ENCODE assay signal across 10 cellular contexts in the genomic region with DNA sequence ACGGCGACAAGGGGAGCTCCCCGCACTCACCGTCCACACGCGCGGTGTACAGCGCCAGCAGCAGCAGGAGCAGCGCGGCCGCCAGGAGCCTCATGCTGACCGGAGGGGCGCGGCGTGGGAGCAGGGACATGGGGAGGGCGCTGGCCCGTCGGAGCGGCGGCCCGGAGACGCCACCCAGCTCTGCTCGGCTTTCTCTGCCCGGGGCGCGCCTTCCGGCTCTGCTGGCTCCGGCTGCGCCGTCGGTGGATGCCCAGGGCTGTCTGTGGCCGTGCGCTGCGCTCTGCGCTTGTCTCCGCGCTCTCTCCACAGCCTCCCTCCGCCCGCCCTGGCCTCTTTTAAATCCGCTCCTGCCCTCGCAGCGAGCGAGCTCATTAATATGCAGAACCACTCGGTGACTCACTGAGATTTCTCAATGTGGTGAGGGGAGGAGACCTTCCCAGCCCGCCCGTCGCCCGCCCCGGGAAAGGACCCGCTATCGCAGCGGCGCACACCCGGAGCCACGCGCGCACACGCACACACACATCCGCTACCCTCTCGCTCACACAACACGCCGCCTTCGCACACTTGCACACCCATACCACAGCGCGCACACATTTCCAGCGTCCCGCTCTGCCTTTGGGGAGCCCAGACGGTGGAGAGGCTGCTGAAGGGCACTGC. TPM values are rescaled to one million over a fixed set of nuclear protein-coding genes. Genes with fewer than 3 reads are reported as not detected.
A peak's percentile ranks its signal among the peaks of the same experiment; 100 is the strongest.
DNase-seq lines count a peak whose midpoint lies in the region; ATAC-seq, FAIRE-seq and TF ChIP-seq lines count a peak whose summit lies in the region.
"Had no signal": no experiment of that assay in that cellular context is flagged by ENCODE, and none has a peak within 500 bp of the region (broad histone marks: within the 10 kb centered on the region; RNA-seq: fewer than 3 reads in every experiment).

A gene with protein sequence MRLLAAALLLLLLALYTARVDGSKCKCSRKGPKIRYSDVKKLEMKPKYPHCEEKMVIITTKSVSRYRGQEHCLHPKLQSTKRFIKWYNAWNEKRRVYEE (minus strand): TSS at position 307 of the 657 bp plus-strand sequence. CDS start 213 bp downstream, at position 94.

- H3K27me3 ChIP-seq in H7 (ENCODE audit: control insufficient read depth, insufficient read depth, low read length) = peaks cover 38% of the 10 kb centered on the region
- peaks cover 73% of the 10 kb centered on the region for H3K27me3 ChIP-seq in neural progenitor cell
- H3K27me3 ChIP-seq in effector memory CD4-positive, alpha-beta T cell (replicated peaks; ENCODE audit: control insufficient read depth, insufficient read depth, low read length, poor library complexity, severe bottlenecking) = peaks cover 8% of the 10 kb centered on the region

- peaks cover 38% of the 10 kb centered on the region for H3K4me1 Mint-ChIP-seq in neural progenitor cell
- H3K4me1 Mint-ChIP-seq: IgD-negative memory B cell had no signal

- DNase-seq in H7 (peak; percentile 93), RPMI7951 (ENCODE audit: low read depth) (peak; percentile 67), fibroblast of gingiva (ENCODE audit: low read depth) (peak; percentile 72), neural progenitor cell (ENCODE audit: low spot score) (peak; percentile 87), GM12892 (ENCODE audit: insufficient read length) (no peak)
- DNase-seq in effector memory CD4-positive, alpha-beta T cell = no peak

- peaks cover 22% of the 10 kb centered on the region for H4K20me1 ChIP-seq in neural progenitor cell (ENCODE audit: low read depth)

- H3K27ac ChIP-seq in neural progenitor cell = no peak within 1 kb of the TSS
- H3K27ac ChIP-seq in effector memory CD4-positive, alpha-beta T cell (ENCODE audit: insufficient read depth, low read length, poor library complexity, severe bottlenecking) = no peak within 1 kb of the TSS

- peak within 1 kb of the TSS; percentile 86 for H2AFZ ChIP-seq in neural progenitor cell (replicated peaks)

- H3K4me3 ChIP-seq in H7 (ENCODE audit: insufficient read depth, low read depth, low read length) (peak within 1 kb of the TSS; percentile 74), neural progenitor cell (peak within 1 kb of the TSS; percentile 50)
- no peak within 1 kb of the TSS for H3K4me3 ChIP-seq in effector memory CD4-positive, alpha-beta T cell (ENCODE audit: insufficient read depth, low read depth, low read length, poor library complexity, severe bottlenecking)

- H3K4me3 Mint-ChIP-seq in neural progenitor cell = peak within 1 kb of the TSS; percentile 90
- H3K4me3 Mint-ChIP-seq: IgD-negative memory B cell had no signal

- no peak within 1 kb of the TSS for H3K27ac Mint-ChIP-seq in neural progenitor cell
- H3K27ac Mint-ChIP-seq: IgD-negative memory B cell had no signal

- no peak for TF ChIP-seq CTCF in neural progenitor cell (IDR thresholded peaks at IDR 0.05)

- no peaks in the 10 kb centered on the region for H3K9me3 Mint-ChIP-seq in neural progenitor cell
- H3K9me3 Mint-ChIP-seq: IgD-negative memory B cell had no signal

- H3K79me2 ChIP-seq in neural progenitor cell (ENCODE audit: low read depth) = no peaks in the 10 kb centered on the region

- peak within 1 kb of the TSS; percentile 89 for H3K4me2 ChIP-seq in neural progenitor cell

- H3K36me3 Mint-ChIP-seq in neural progenitor cell = no peaks in the 10 kb centered on the region
- H3K36me3 Mint-ChIP-seq: IgD-negative memory B cell had no signal

- peaks cover 34% of the 10 kb centered on the region for H3K27me3 Mint-ChIP-seq in neural progenitor cell (ENCODE audit: insufficient read depth, low read depth)

- no peaks in the 10 kb centered on the region for H3K9me3 ChIP-seq in neural progenitor cell (ENCODE audit: low read depth)
- no peaks in the 10 kb centered on the region for H3K9me3 ChIP-seq in effector memory CD4-positive, alpha-beta T cell (ENCODE audit: control insufficient read depth, low read length)

- FAIRE-seq in GM12892 (lab: Jason Lieb, UNC) = no peak

- H3K4me1 ChIP-seq in neural progenitor cell = peaks cover 32% of the 10 kb centered on the region
- no peaks in the 10 kb centered on the region for H3K4me1 ChIP-seq in effector memory CD4-positive, alpha-beta T cell (ENCODE audit: control insufficient read depth, insufficient read depth, low read length, poor library complexity, severe bottlenecking)

- no peak for ATAC-seq in HG03571 (IDR thresholded peaks at IDR 0.05; ENCODE audit: unreplicated experiment)
- ATAC-seq in HG02852 (IDR thresholded peaks at IDR 0.05; ENCODE audit: unreplicated experiment) = no peak

- peaks cover 10% of the 10 kb centered on the region for H3F3A ChIP-seq in neural progenitor cell (ENCODE audit: low read depth)

- H3K9ac ChIP-seq in neural progenitor cell = no peak within 1 kb of the TSS

- no peak for TF ChIP-seq POLR2A in GM12892 (IDR thresholded peaks at IDR 0.05; ENCODE audit: low read depth, low read length)

- H3K36me3 ChIP-seq in H7 (replicated peaks; ENCODE audit: control insufficient read depth, insufficient read depth, low read length) = no peaks in the 10 kb centered on the region
- H3K36me3 ChIP-seq in neural progenitor cell = no peaks in the 10 kb centered on the region
- H3K36me3 ChIP-seq in effector memory CD4-positive, alpha-beta T cell (ENCODE audit: control insufficient read depth, insufficient read depth, low read length) = no peaks in the 10 kb centered on the region

RNA-seq across cellular contexts. Expression of the gene that starts here (rescaled TPM):
- total RNA-seq in H7 (2014; rRNA removed; shearing (Covaris generic)) = 2.7 and 4.2 TPM in 2 replicates
- total RNA-seq in RPMI7951 (2014; rRNA removed; shearing (Covaris generic)) = not detected in 2 replicates
- total RNA-seq in neural progenitor cell (ENCODE audit: low replicate concordance) = 0.45 TPM in 1 of 2 replicates, not detected in the other
- polyA plus RNA-seq in GM12892 (2012; ENCODE audit: missing spikeins) = not detected
- total RNA-seq: myocyte had no signal
- polyA plus RNA-seq: IgD-negative memory B cell had no signal

Comparison
In these comparisons a context has a peak if more than half of its experiments do, and no peak if none do; other contexts are left out.
1. Peak in DNase-seq in RPMI7951; RNA of the gene not detected or under 1 TPM.
2. Peak in DNase-seq, H3K4me3 ChIP-seq and H3K4me2 ChIP-seq in neural progenitor cell; RNA of the gene not detected or under 1 TPM.
3. DNase-seq: peak in H7 (single experiment) and fibroblast of gingiva (single experiment); none in effector memory CD4-positive, alpha-beta T cell (0 of 3) and GM12892 (single experiment).